Comparison of ENCODE assay signal across 23 cellular contexts in the genomic region with DNA sequence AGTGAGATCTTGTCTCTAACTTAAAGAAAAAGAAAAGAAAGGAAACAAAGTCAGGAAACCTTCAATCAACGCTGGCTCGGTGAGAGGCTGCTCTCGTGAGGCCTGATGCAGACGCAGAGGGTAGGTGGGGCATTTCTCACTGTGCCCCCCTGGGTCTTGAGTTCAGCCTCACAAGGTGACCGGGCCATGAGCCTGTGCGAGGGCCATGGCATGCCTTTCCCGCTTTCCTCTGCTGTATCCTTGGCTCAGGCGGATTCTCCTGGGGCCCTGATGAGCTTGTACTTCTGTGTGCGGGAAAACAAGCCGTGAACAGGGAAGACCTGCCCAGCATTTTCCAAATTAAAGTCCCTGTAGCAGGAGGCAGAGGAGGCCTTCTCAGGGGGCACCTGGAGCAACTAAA. TPM values are rescaled to one million over a fixed set of nuclear protein-coding genes. Genes with fewer than 3 reads are reported as not detected.
"Had no signal": no experiment of that assay in that cellular context is flagged by ENCODE, and none has a peak within 500 bp of the region (broad histone marks: within the 10 kb centered on the region; RNA-seq: fewer than 3 reads in every experiment).

No MANE protein-coding gene starts in this region.

- H3K9me3 ChIP-seq: esophagus muscularis mucosa, gastroesophageal sphincter, lower lobe of right lung, pancreas, right lobe of liver, stomach, thoracic aorta, transverse colon had no signal

- ATAC-seq: lower lobe of right lung; natural killer cell treated with Interleukin-12 subunit alpha and Interleukin-12 subunit beta and Interleukin-15 and Interleukin-18, amount 100 ng/mL, for 72 hours; pancreas; right lobe of liver had no signal

- H3K4me3 Mint-ChIP-seq: central memory CD8-positive, alpha-beta T cell; memory B cell; natural killer cell treated with Interleukin-12 subunit alpha and Interleukin-12 subunit beta and Interleukin-15 and Interleukin-18, amount 100 ng/mL, for 72 hours; neural progenitor cell had no signal

- H3K4me3 ChIP-seq: esophagus muscularis mucosa, gastroesophageal sphincter, hepatocyte, lower lobe of right lung, neural progenitor cell, pancreas, right lobe of liver, skin epidermis, stomach, thoracic aorta, transverse colon had no signal

- H3K4me1 ChIP-seq: lower lobe of right lung, neural progenitor cell, pancreas had no signal

- H3K27me3 ChIP-seq: esophagus muscularis mucosa, gastroesophageal sphincter, hepatocyte, neural progenitor cell, pancreas, right lobe of liver, stomach, transverse colon had no signal

- H3K27ac Mint-ChIP-seq: memory B cell; natural killer cell treated with Interleukin-12 subunit alpha and Interleukin-12 subunit beta and Interleukin-15 and Interleukin-18, amount 100 ng/mL, for 72 hours; neural progenitor cell; progenitor cell of endocrine pancreas had no signal

- H3K4me1 Mint-ChIP-seq: central memory CD8-positive, alpha-beta T cell; neural progenitor cell had no signal

- H3K9ac ChIP-seq: neural progenitor cell had no signal

- H3K9me3 Mint-ChIP-seq: central memory CD8-positive, alpha-beta T cell; memory B cell; natural killer cell treated with Interleukin-12 subunit alpha and Interleukin-12 subunit beta and Interleukin-15 and Interleukin-18, amount 100 ng/mL, for 72 hours; neural progenitor cell had no signal

- DNase-seq: effector memory CD4-positive, alpha-beta T cell; glutamatergic neuron; lower lobe of right lung; midbrain; occipital lobe; pancreas; right lobe of liver; stimulated activated CD4-positive, alpha-beta T cell treated with anti-CD3 and anti-CD28 coated beads, Interleukin-12 subunit alpha, Interleukin-12 subunit beta, amount 100 ng/mL, for 4 hours; stimulated activated naive CD4-positive, alpha-beta T cell; stomach; substantia nigra; transverse colon had no signal

- H3K27ac ChIP-seq: epithelial cell of prostate, hepatocyte, lower lobe of right lung, neural progenitor cell, pancreas, right lobe of liver, skin epidermis, thoracic aorta, transverse colon had no signal

- H3K36me3 Mint-ChIP-seq: memory B cell; natural killer cell treated with Interleukin-12 subunit alpha and Interleukin-12 subunit beta and Interleukin-15 and Interleukin-18, amount 100 ng/mL, for 72 hours; neural progenitor cell had no signal

- H3K36me3 ChIP-seq: neural progenitor cell, pancreas, right lobe of liver, thoracic aorta, transverse colon had no signal

RNA-seq across cellular contexts. Expression of a gene that starts 20.2 kb away (rescaled TPM):
- total RNA-seq: natural killer cell treated with Interleukin-12 subunit alpha and Interleukin-12 subunit beta and Interleukin-15 and Interleukin-18, amount 100 ng/mL, for 72 hours had no signal
